In the genomic region with DNA sequence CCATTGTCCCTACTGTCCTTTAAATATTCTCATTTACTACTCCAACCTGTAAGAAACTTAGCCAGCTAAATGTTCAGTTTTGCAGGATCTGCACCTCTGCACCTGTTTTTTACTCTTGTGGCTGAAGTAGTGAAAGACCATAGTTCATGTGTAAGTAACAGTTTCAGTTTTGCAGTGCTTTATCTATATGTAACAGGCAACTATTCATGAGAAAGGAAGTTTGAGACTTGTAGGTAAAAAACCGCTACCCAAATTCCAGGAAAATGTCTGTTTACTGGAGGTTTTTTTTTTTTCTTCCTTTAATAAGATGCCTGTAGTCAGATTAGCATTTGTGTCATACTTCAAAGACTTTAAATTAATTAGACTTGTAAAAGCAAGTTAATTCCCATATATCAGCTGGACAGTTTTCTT, we compare ENCODE assay signal across 8 cellular contexts. TPM values are rescaled to one million over a fixed set of nuclear protein-coding genes. Genes with fewer than 3 reads are reported as not detected.
DNase-seq lines count a peak whose midpoint lies in the region; ATAC-seq, FAIRE-seq and TF ChIP-seq lines count a peak whose summit lies in the region.

No MANE protein-coding gene starts in this region.

- TF ChIP-seq POLR2A in GM12892 (IDR thresholded peaks at IDR 0.05; ENCODE audit: low read depth, low read length) = no peak

- ATAC-seq in GM21528 (IDR thresholded peaks at IDR 0.05; ENCODE audit: low FRiP score, unreplicated experiment) (peak; percentile 75), HG03565 (IDR thresholded peaks at IDR 0.05; ENCODE audit: unreplicated experiment) (peak; percentile 59), left colon (peak; percentile 37)

- peak; percentile 93 for FAIRE-seq in GM12892 (lab: Jason Lieb, UNC)

- DNase-seq in GM12892 (ENCODE audit: insufficient read length) (no peak), left colon (no peak), hippocampal formation (lab: John Stamatoyannopoulos, UW) (no peak), amniotic stem cell (lab: John Stamatoyannopoulos, UW) (no peak), SIG-M5 (lab: John Stamatoyannopoulos, UW) (no peak)
- DNase-seq in stimulated activated CD4-positive, alpha-beta T cell treated with anti-CD3 and anti-CD28 coated beads, Interleukin-12 subunit alpha, Interleukin-12 subunit beta, amount 100 ng/mL, for 4 hours = no peak

- intact Hi-C loops in left colon (cut with DNase I, micrococcal nuclease) = no loop called here

RNA-seq across cellular contexts. Expression of a gene that starts 25.4 kb away (rescaled TPM):
- 140 TPM for polyA plus RNA-seq in GM12892 (2012; ENCODE audit: missing spikeins)
- 100 to 1,000 TPM; 154 to 183 TPM for total RNA-seq in left colon
